In the genomic region with DNA sequence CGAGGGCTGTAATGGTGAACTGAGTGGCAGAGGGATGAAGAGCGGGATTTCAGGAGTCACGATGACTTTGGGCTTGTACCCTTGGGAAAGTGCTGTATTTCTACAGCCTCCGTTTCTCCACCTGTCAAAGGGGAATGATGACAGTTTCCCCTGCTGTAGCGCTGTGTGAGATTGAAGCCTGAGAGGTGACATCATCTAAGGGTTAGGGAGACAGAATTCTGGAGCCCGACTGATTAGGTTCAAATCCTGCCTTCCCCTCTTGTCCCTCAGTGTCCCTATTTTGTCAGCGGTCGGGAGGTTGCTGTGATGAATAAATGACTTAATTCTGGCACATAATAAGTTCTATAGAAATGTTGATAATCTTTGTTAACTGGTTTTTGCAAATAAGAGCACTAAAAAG, we compare ENCODE assay signal across 8 cellular contexts. TPM values are rescaled to one million over a fixed set of nuclear protein-coding genes. Genes with fewer than 3 reads are reported as not detected.
DNase-seq lines count a peak whose midpoint lies in the region; TF ChIP-seq lines count a peak whose summit lies in the region.

No MANE protein-coding gene starts in this region.

- peaks cover 24% of the 10 kb centered on the region for H3K36me3 ChIP-seq in CD8-positive, alpha-beta memory T cell (ENCODE audit: insufficient read depth, low read length)
- H3K36me3 ChIP-seq in PC-9 (ENCODE audit: low read depth) (peaks cover 13% of the 10 kb centered on the region; the same call in 1 of the 2 replicates), parathyroid adenoma (ENCODE audit: control insufficient read depth, insufficient read depth, low read length) (no peaks in the 10 kb centered on the region)

- H3K4me2 ChIP-seq in PC-9: peak overlapping the region; percentile 93
- peak overlapping the region; percentile 99 for H3K4me2 ChIP-seq in parathyroid adenoma (ENCODE audit: low read length)

- DNase-seq in CD8-positive, alpha-beta memory T cell: no peak
- DNase-seq in PC-9: no peak
- DNase-seq in epithelial cell of proximal tubule (ENCODE audit: low read depth): no peak
- no peak for DNase-seq in NCI-H82 (lab: John Stamatoyannopoulos, UW)
- no peak for DNase-seq in NCI-H2196 (lab: John Stamatoyannopoulos, UW; ENCODE audit: unreplicated experiment)
- no peak for DNase-seq in EL
- no peak for DNase-seq in T1000 (lab: John Stamatoyannopoulos, UW)

- H3K27ac Mint-ChIP-seq in CD8-positive, alpha-beta memory T cell: peak overlapping the region; percentile 26 to 99 (median 97)

- H3K27ac ChIP-seq in CD8-positive, alpha-beta memory T cell (ENCODE audit: low read depth, low read length): peak overlapping the region; percentile 87
- H3K27ac ChIP-seq in PC-9: peak overlapping the region; percentile 43
- H3K27ac ChIP-seq in parathyroid adenoma: peak overlapping the region; percentile 63

- peak overlapping the region; percentile 92 for H2AFZ ChIP-seq in PC-9
- H2AFZ ChIP-seq in parathyroid adenoma: peak overlapping the region; percentile 90

- POLR2A ChIA-PET in CD8-positive, alpha-beta memory T cell (lab: Charles Lee): interaction anchor here (0.6 to 1.9 kb wide), 2 partner anchors 156 kb away, joined by 3 to 6 read pairs; no protein-coding TSS in a partner anchor
- POLR2A ChIA-PET in PC-9 (lab: Charles Lee; ENCODE audit: unreplicated experiment): no interaction called here

- intact Hi-C loops in PC-9 (cut with micrococcal nuclease; ENCODE audit: unreplicated experiment): loop anchor here (5.0 kb wide), 3 partner anchors 60 to 155 kb away; a partner anchor contains a TSS

- BruUV-seq in PC-9 (replicated peaks; lab: Mats Ljungman, UMichigan): TSS peak; percentile 42

- H3K4me1 ChIP-seq in CD8-positive, alpha-beta memory T cell (ENCODE audit: insufficient read depth, low read length): peaks cover 12% of the 10 kb centered on the region
- H3K4me1 ChIP-seq in PC-9 (replicated peaks; ENCODE audit: insufficient read depth) (peaks cover 4% of the 10 kb centered on the region; the same call in 1 of the 2 replicates), parathyroid adenoma (no peaks in the 10 kb centered on the region)

- no peaks in the 10 kb centered on the region for H3K9me3 Mint-ChIP-seq in CD8-positive, alpha-beta memory T cell

- H4K20me1 ChIP-seq in PC-9 (ENCODE audit: insufficient read depth): peaks cover 3% of the 10 kb centered on the region; the same call in 1 of the 2 replicates

- H3K27me3 ChIP-seq in CD8-positive, alpha-beta memory T cell (ENCODE audit: insufficient read depth, low read length, poor library complexity, severe bottlenecking): no peaks in the 10 kb centered on the region
- H3K27me3 ChIP-seq in PC-9 (ENCODE audit: insufficient read depth, low read depth) (no peaks in the 10 kb centered on the region), parathyroid adenoma (ENCODE audit: control insufficient read depth, insufficient read depth, low read length) (no peaks in the 10 kb centered on the region)

- peaks cover 14 to 46% (median 16%) of the 10 kb centered on the region in 3 donors for H3K4me1 Mint-ChIP-seq in CD8-positive, alpha-beta memory T cell

- CTCF ChIA-PET in CD8-positive, alpha-beta memory T cell (lab: Charles Lee): no interaction called here
- CTCF ChIA-PET in PC-9 (lab: Charles Lee): interaction anchor here (0.6 kb wide), 1 partner anchor 140 kb away, joined by 6 read pairs; no protein-coding TSS in a partner anchor

- H3K79me2 ChIP-seq in PC-9 (ENCODE audit: low read depth) (peaks cover 24% of the 10 kb centered on the region), parathyroid adenoma (no peaks in the 10 kb centered on the region)

- H3K36me3 Mint-ChIP-seq in CD8-positive, alpha-beta memory T cell: peaks cover 9 to 50% (median 11%) of the 10 kb centered on the region in 3 donors

- H3K27me3 Mint-ChIP-seq in CD8-positive, alpha-beta memory T cell: no peaks in the 10 kb centered on the region

- no peaks in the 10 kb centered on the region for H3K9me3 ChIP-seq in CD8-positive, alpha-beta memory T cell (ENCODE audit: low read length)
- H3K9me3 ChIP-seq in PC-9 (ENCODE audit: insufficient read depth, low read depth) (no peaks in the 10 kb centered on the region), parathyroid adenoma (ENCODE audit: control insufficient read depth, low read length) (no peaks in the 10 kb centered on the region)

- H3K4me3 Mint-ChIP-seq in CD8-positive, alpha-beta memory T cell: peak overlapping the region; percentile 96 to 100 (median 99)

- H3K4me3 ChIP-seq in CD8-positive, alpha-beta memory T cell (ENCODE audit: low read length): peak overlapping the region; percentile 98
- H3K4me3 ChIP-seq in PC-9: peak overlapping the region; percentile 94
- H3K4me3 ChIP-seq in epithelial cell of proximal tubule (ENCODE audit: low read depth, low read length): peak overlapping the region; percentile 89
- H3K4me3 ChIP-seq in parathyroid adenoma (ENCODE audit: low read depth, low read length): peak overlapping the region; percentile 98

- H3K9me2 ChIP-seq in PC-9 (ENCODE audit: insufficient read depth): no peaks in the 10 kb centered on the region

- H3F3A ChIP-seq in PC-9 (ENCODE audit: insufficient read depth, low read depth): peaks cover 37% of the 10 kb centered on the region

- TF ChIP-seq CTCF in PC-9 (conservative IDR thresholded peaks at IDR 0.05) (no peak), epithelial cell of proximal tubule (conservative IDR thresholded peaks at IDR 0.05; ENCODE audit: low read depth, low read length) (no peak), parathyroid adenoma (IDR thresholded peaks at IDR 0.05) (no peak)

- peak overlapping the region; percentile 6 for H3K9ac ChIP-seq in parathyroid adenoma

RNA-seq across cellular contexts. Expression of a gene that starts 0.7 kb away (rescaled TPM):
- total RNA-seq in CD8-positive, alpha-beta memory T cell: 100 to 1,000 TPM; 149 to 152 TPM
- 42.8 TPM for polyA plus RNA-seq in CD8-positive, alpha-beta memory T cell
- total RNA-seq in PC-9 (2021): 96.4 and 98.2 TPM in 2 replicates
- 104 and 156 TPM in 2 replicates for total RNA-seq in epithelial cell of proximal tubule

RNA-seq across cellular contexts. Expression of a gene that starts 18.2 kb away (rescaled TPM):
- total RNA-seq in CD8-positive, alpha-beta memory T cell: 10 to 100 TPM; 65.8 to 66.8 TPM
- 13.1 TPM for polyA plus RNA-seq in CD8-positive, alpha-beta memory T cell
- total RNA-seq in PC-9 (2021) (23.8 and 32.9 TPM in 2 replicates), epithelial cell of proximal tubule (17.1 and 36.3 TPM in 2 replicates)

RNA-seq across cellular contexts. Expression of a gene that starts 21.6 kb away (rescaled TPM):
- total RNA-seq in CD8-positive, alpha-beta memory T cell: 10 to 100 TPM; 18.4 to 19.9 TPM
- 2.2 TPM for polyA plus RNA-seq in CD8-positive, alpha-beta memory T cell
- 6.9 and 7.3 TPM in 2 replicates for total RNA-seq in PC-9 (2021)
- 2.5 and 3.0 TPM in 2 replicates for total RNA-seq in epithelial cell of proximal tubule

RNA-seq across cellular contexts. Expression of a gene that starts 34.0 kb away (rescaled TPM):
- total RNA-seq in CD8-positive, alpha-beta memory T cell: under 1 TPM; 0.15 to 0.33 TPM
- 0.95 TPM for polyA plus RNA-seq in CD8-positive, alpha-beta memory T cell
- total RNA-seq in PC-9 (2021) (0.52 and 0.68 TPM in 2 replicates), epithelial cell of proximal tubule (not detected in 2 replicates)

RNA-seq across cellular contexts. Expression of a gene that starts 37.0 kb away (rescaled TPM):
- total RNA-seq in CD8-positive, alpha-beta memory T cell: 1 to 10 TPM; 1.8 to 2.0 TPM
- not detected for polyA plus RNA-seq in CD8-positive, alpha-beta memory T cell
- total RNA-seq in PC-9 (2021): 19.2 and 24.0 TPM in 2 replicates
- 0.14 TPM in 1 of 2 replicates, not detected in the other for total RNA-seq in epithelial cell of proximal tubule
